Comparison of ENCODE assay signal across 29 cellular contexts in the genomic region with DNA sequence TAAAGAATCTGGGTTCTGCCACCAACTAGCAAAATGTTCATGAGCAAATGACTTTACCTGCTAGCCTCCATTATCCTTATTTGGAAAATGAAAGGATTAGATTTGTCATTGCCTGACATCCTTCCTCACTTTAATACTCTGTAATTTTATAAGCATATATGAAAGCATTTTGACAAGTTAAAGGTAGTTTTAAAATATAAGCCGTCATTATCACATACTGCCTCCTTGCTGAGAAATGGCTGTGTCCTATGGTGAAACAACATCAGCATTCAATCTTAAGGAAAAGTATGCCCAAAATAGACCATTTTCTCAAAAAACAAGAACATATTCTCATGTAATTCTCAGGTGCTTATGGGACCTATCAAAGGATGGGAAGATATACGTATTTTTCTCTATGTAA.
"Had no signal": no experiment of that assay in that cellular context is flagged by ENCODE, and none has a peak within 500 bp of the region (broad histone marks: within the 10 kb centered on the region; RNA-seq: fewer than 3 reads in every experiment).

No MANE protein-coding gene starts in this region.

- H3K9me3 ChIP-seq: adrenal gland, ascending aorta, body of pancreas, breast epithelium had no signal

- H3K27ac ChIP-seq: adrenal gland, ascending aorta, body of pancreas, brain microvascular endothelial cell, breast epithelium, cardiac muscle cell had no signal

- H3K4me3 ChIP-seq: adrenal gland, ascending aorta, body of pancreas, breast epithelium, cardiac muscle cell had no signal

- H3K36me3 ChIP-seq: adrenal gland, ascending aorta, brain microvascular endothelial cell, breast epithelium, cardiac muscle cell had no signal

- DNase-seq: activated effector memory CD4-positive, alpha-beta T cell treated with anti-CD3 and anti-CD28 coated beads, Interleukin-2, amount 50 U/mL, for 16 hours; activated effector memory CD4-positive, alpha-beta T cell treated with Interleukin-2 at 50 U/mL for 16 hours; activated gamma-delta T cell; activated gamma-delta T cell treated with Interleukin-2 at 50 U/mL for 16 hours; activated naive CD4-positive, alpha-beta T cell; activated naive CD4-positive, alpha-beta T cell treated with anti-CD3 and anti-CD28 coated beads for 36 hours; activated naive CD4-positive, alpha-beta T cell treated with anti-CD3 and anti-CD28 coated beads, Interleukin-2, amount 10 ng/mL, durations not matched to agents 7 days and 5 days; activated naive CD4-positive, alpha-beta T cell treated with anti-CD3 and anti-CD28 coated beads, Interleukin-2, amount 50 U/mL, for 16 hours; activated naive CD4-positive, alpha-beta T cell treated with Interleukin-2 at 50 U/mL for 16 hours; activated naive CD8-positive, alpha-beta T cell treated with anti-CD3 and anti-CD28 coated beads for 36 hours; activated naive CD8-positive, alpha-beta T cell treated with anti-CD3 and anti-CD28 coated beads, Interleukin-2, amount 10 ng/mL, durations not matched to agents 7 days and 5 days; activated naive CD8-positive, alpha-beta T cell treated with anti-CD3 and anti-CD28 coated beads, Interleukin-2, amount 50 U/mL, for 24 hours; activated T-cell treated with anti-CD3 and anti-CD28 coated beads, Interleukin-2, amount 50 U/mL, for 24 hours; activated T-cell treated with anti-CD3 and anti-CD28 coated beads, Interleukin-2, amount 50 U/mL, for 4 hours; activated T-cell treated with anti-CD3 and anti-CD28 coated beads, Interleukin-2, amount 50 U/mL, for 48 hours; activated T-cell treated with anti-CD3 and anti-CD28 coated beads, Interleukin-2, amount 50 U/mL, for 72 hours; adrenal gland; amniotic stem cell; amygdala; anterior cingulate cortex; aorta; body of pancreas; brain microvascular endothelial cell; caudate nucleus; central memory CD4-positive, alpha-beta T cell; cerebellar nuclear complex had no signal

- H3K27me3 ChIP-seq: adrenal gland, ascending aorta, body of pancreas, brain microvascular endothelial cell, breast epithelium, cardiac muscle cell had no signal
